30 cellular contexts compared by ENCODE assay signal in the genomic region with DNA sequence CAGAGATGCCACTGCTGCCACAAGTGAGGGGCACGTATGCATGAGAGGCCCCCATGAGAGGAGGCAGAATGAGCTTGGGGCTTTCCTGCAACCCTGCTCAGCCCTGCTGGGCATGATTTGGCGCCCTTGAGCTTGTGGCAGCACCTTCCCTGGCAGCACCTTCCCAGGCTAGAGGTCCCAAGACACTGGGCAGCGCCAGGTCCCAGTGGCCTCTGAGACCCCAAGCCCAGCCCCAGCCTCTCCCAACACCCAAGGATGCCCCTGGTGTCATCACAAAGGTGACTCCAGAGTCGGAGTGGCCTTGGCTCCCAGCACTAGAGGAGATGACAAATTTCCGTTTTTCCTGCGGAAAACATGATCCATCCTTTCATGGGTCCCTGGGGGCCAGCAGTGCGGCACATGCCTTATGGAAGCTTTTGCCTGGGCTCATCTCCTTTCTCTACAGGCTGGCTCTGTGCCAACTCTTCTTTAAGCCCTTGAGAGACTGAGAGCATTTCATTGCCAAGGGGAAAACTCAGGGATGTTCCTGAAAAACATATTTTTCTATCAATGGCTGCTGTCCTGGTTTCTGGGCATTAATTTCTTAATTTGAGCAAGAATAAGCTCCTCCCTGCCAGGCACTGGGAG.
DNase-seq lines count a peak whose midpoint lies in the region; ATAC-seq, FAIRE-seq and TF ChIP-seq lines count a peak whose summit lies in the region.
"Had no signal": no experiment of that assay in that cellular context is flagged by ENCODE, and none has a peak within 500 bp of the region (broad histone marks: within the 10 kb centered on the region; RNA-seq: fewer than 3 reads in every experiment).

No MANE protein-coding gene starts in this region.

- no peaks in the 10 kb centered on the region for H3K9me3 ChIP-seq in SK-N-SH
- no peaks in the 10 kb centered on the region for H3K9me3 ChIP-seq in K562 (replicated peaks; ENCODE audit: control insufficient read depth, insufficient read depth, low read depth, low read length)
- no peaks in the 10 kb centered on the region for H3K9me3 ChIP-seq in sigmoid colon
- H3K9me3 ChIP-seq in MG63 = no peaks in the 10 kb centered on the region
- H3K9me3 ChIP-seq in BE2C = no peaks in the 10 kb centered on the region; the same call in 1 of the 2 replicates
- H3K9me3 ChIP-seq: A549, gastroesophageal sphincter, right atrium auricular region, spleen had no signal

- TF ChIP-seq CTCF in SK-N-SH (IDR thresholded peaks at IDR 0.05) = no peak
- no peak for TF ChIP-seq CTCF in K562 (IDR thresholded peaks at IDR 0.05 in 2 of 3, conservative IDR thresholded peaks at IDR 0.05 in 1 of 3; ENCODE audit: insufficient read depth in 2 of 3, low read depth in 1 of 3, low read length in 3 of 3)
- no peak for TF ChIP-seq CTCF in sigmoid colon (IDR thresholded peaks at IDR 0.05)
- no peak for TF ChIP-seq CTCF in BE2C (IDR thresholded peaks at IDR 0.05; ENCODE audit: low read depth, low read length)

- intact Hi-C loops in K562 (cut with micrococcal nuclease) = no loop called here
- intact Hi-C loops in sigmoid colon (cut with DNase I) = no loop called here

- H3K4me3 ChIP-seq in SK-N-SH (ENCODE audit: low read depth in 2 of 2, low read length in 1 of 2) (no peak overlapping the region), K562 (no peak overlapping the region), sigmoid colon (no peak overlapping the region), MG63 (no peak overlapping the region), BE2C (ENCODE audit: low read depth, low read length) (no peak overlapping the region)
- H3K4me3 ChIP-seq: A549, gastroesophageal sphincter, GM23248, hepatocyte, lung, right atrium auricular region, SK-N-MC, spleen had no signal

- H3K9ac ChIP-seq in SK-N-SH (no peak overlapping the region), K562 (ENCODE audit: insufficient read depth in 1 of 2, low read depth in 2 of 2, low read length in 2 of 2) (no peak overlapping the region)
- H3K9ac ChIP-seq: GM23248 had no signal

- WGBS in SK-N-SH (ENCODE audit: low lambda C conversion rate) = 27% methylated on average over 5 of the region's 7 CpGs
- WGBS in K562 (ENCODE audit: insufficient coverage, low coverage, missing lambda C conversion rate) = 1% methylated on average over 7 of the region's 7 CpGs
- WGBS in sigmoid colon, 2 donors = 75 to 80% methylated on average over 7 of the region's 7 CpGs

- no peak overlapping the region; a peak in 1 of 4 replicates for H3K27ac ChIP-seq in SK-N-SH (ENCODE audit: low read depth in 2 of 2, low read length in 1 of 2)
- no peak overlapping the region for H3K27ac ChIP-seq in K562 (ENCODE audit: extremely low read depth, low read depth, low read length)
- H3K27ac ChIP-seq in sigmoid colon = no peak overlapping the region
- H3K27ac ChIP-seq: A549, gastroesophageal sphincter, GM23248, hepatocyte, right atrium auricular region, SK-N-MC, spleen had no signal

- no peak for TF ChIP-seq EP300 in SK-N-SH (IDR thresholded peaks at IDR 0.05; ENCODE audit: borderline replicate concordance in 1 of 2, low read depth in 1 of 2, low read length in 1 of 2)
- TF ChIP-seq EP300 in K562 (IDR thresholded peaks at IDR 0.05; ENCODE audit: low read length) = no peak
- no peak for TF ChIP-seq EP300 in sigmoid colon (IDR thresholded peaks at IDR 0.05)

- TF ChIP-seq RAD21 in SK-N-SH (IDR thresholded peaks at IDR 0.05; ENCODE audit: low read length) (no peak), K562 (CRISPR knock-in tag; conservative IDR thresholded peaks at IDR 0.05 in 1 of 2, IDR thresholded peaks at IDR 0.05 in 1 of 2) (no peak)

- CTCF ChIA-PET in SK-N-SH (lab: Yijun Ruan, JAX) (interaction anchor here (0.7 to 1.1 kb wide), 5 partner anchors 9 to 102 kb away, joined by 3 read pairs; no protein-coding TSS in a partner anchor), K562 (lab: Yijun Ruan, JAX; ENCODE audit: low intra/inter-chr PET ratio) (no interaction called here)

- H4K20me1 ChIP-seq in SK-N-SH (ENCODE audit: insufficient read depth) = no peaks in the 10 kb centered on the region
- H4K20me1 ChIP-seq in K562 (replicated peaks; ENCODE audit: control insufficient read depth, insufficient read depth, low read length) = no peaks in the 10 kb centered on the region

- H2AFZ ChIP-seq in SK-N-SH (ENCODE audit: low read depth) (no peak overlapping the region), K562 (ENCODE audit: low read depth, low read length) (no peak overlapping the region)
- H2AFZ ChIP-seq: GM23248, hepatocyte had no signal

- H3F3A ChIP-seq in SK-N-SH (replicated peaks; ENCODE audit: insufficient read depth) = no peaks in the 10 kb centered on the region

- in situ Hi-C loops in K562 (cut with MboI) = no loop called here

- no peaks in the 10 kb centered on the region for H3K36me3 ChIP-seq in SK-N-SH (replicated peaks in 1 of 2; ENCODE audit: control insufficient read depth in 1 of 2, insufficient read depth in 2 of 2, low read length in 1 of 2)
- H3K36me3 ChIP-seq in K562 (ENCODE audit: control insufficient read depth, insufficient read depth, low read length) = no peaks in the 10 kb centered on the region
- no peaks in the 10 kb centered on the region for H3K36me3 ChIP-seq in sigmoid colon
- H3K36me3 ChIP-seq in MG63 = no peaks in the 10 kb centered on the region
- H3K36me3 ChIP-seq in BE2C = no peaks in the 10 kb centered on the region
- H3K36me3 ChIP-seq: gastroesophageal sphincter, right atrium auricular region, spleen had no signal

- no peak for FAIRE-seq in K562 (lab: Jason Lieb, UNC)
- FAIRE-seq: A549, D721Med, endometrium had no signal

- no peaks in the 10 kb centered on the region for H3K27me3 ChIP-seq in SK-N-SH (ENCODE audit: insufficient read depth)
- peaks cover 13 to 60% of the 10 kb centered on the region in 2 experiments; a peak in 4 of 5 replicates for H3K27me3 ChIP-seq in K562 (ENCODE audit: control insufficient read depth in 2 of 2, insufficient read depth in 2 of 2, low read length in 2 of 2)
- peaks cover 0 to 6% (median under 1%) of the 10 kb centered on the region in 3 donors for H3K27me3 ChIP-seq in sigmoid colon
- H3K27me3 ChIP-seq in MG63 = 0 out of 2 replicates have a peak, but pooled peaks cover 3% of the 10 kb centered on the region
- no peaks in the 10 kb centered on the region; the same call in 1 of the 2 replicates for H3K27me3 ChIP-seq in BE2C
- H3K27me3 ChIP-seq: hepatocyte, right atrium auricular region had no signal

- BruUV-seq in K562 (replicated peaks; lab: Mats Ljungman, UMichigan) = no TSS peak

- TF ChIP-seq POLR2A in K562 (conservative IDR thresholded peaks at IDR 0.05) (no peak), sigmoid colon (IDR thresholded peaks at IDR 0.05) (no peak)

- peak; percentile 15 for DNase-seq in SK-N-SH
- peak; percentile 86 for DNase-seq in NCI-H2171 treated with DMSO at 0.1 percent for 48 hours (lab: John Stamatoyannopoulos, UW)
- DNase-seq in K562 (ENCODE audit: extremely low read depth in 1 of 4, low spot score in 3 of 4) = no peak
- DNase-seq in sigmoid colon = peak; percentile 49
- DNase-seq in MG63 = no peak
- no peak for DNase-seq in BE2C
- DNase-seq: activated CD4-positive, alpha-beta memory T cell treated with anti-CD3 and anti-CD28 coated beads for 36 hours; activated CD4-positive, alpha-beta T cell treated with anti-CD3 and anti-CD28 coated beads for 1 hour; activated naive CD4-positive, alpha-beta T cell; AML-193; CD4-positive, alpha-beta T cell; central memory CD4-positive, alpha-beta T cell; dermis blood vessel endothelial cell; GM23248; NCI-H1092 treated with DMSO at 0.1 percent for 48 hours; NCI-H187 treated with DMSO at 0.1 percent for 48 hours; PC-3; stimulated activated CD4-positive, alpha-beta T cell treated with anti-CD3 and anti-CD28 coated beads, Interleukin-2, amount 100 ng/mL, for 24 hours; stimulated activated naive CD8-positive, alpha-beta T cell treated with anti-CD3 and anti-CD28 coated beads, Interleukin-15, Interleukin-2, amounts not matched to agents 100 U/mL and 50 U/mL, for 24 hours had no signal

- no peak overlapping the region for H3K4me2 ChIP-seq in SK-N-SH
- no peak overlapping the region for H3K4me2 ChIP-seq in K562 (ENCODE audit: insufficient read depth, low read length)
- H3K4me2 ChIP-seq: A549, hepatocyte had no signal

- POLR2A ChIA-PET in SK-N-SH (lab: Yijun Ruan, JAX) = interaction anchor here (0.6 kb wide), 1 partner anchor 10 kb away, joined by 5 read pairs; no protein-coding TSS in a partner anchor
- POLR2A ChIA-PET in K562 (lab: Yijun Ruan, JAX) = interaction anchor here (0.6 kb wide), 1 partner anchor 19 kb away, joined by 3 read pairs; no protein-coding TSS in a partner anchor

- no peaks in the 10 kb centered on the region for H3K9me2 ChIP-seq in SK-N-SH

- no peaks in the 10 kb centered on the region for H3K79me2 ChIP-seq in SK-N-SH (ENCODE audit: insufficient read depth)
- no peaks in the 10 kb centered on the region for H3K79me2 ChIP-seq in K562 (ENCODE audit: control insufficient read depth, insufficient read depth, low read length)
- H3K79me2 ChIP-seq: hepatocyte had no signal

- H3K4me1 ChIP-seq in SK-N-SH (ENCODE audit: control insufficient read depth in 1 of 2, insufficient read depth in 2 of 2, low read depth in 1 of 2, low read length in 1 of 2) = peaks cover 0 to 18% of the 10 kb centered on the region in 2 experiments; a peak in 1 of 4 replicates
- no peaks in the 10 kb centered on the region for H3K4me1 ChIP-seq in K562 (replicated peaks in 1 of 2; ENCODE audit: control insufficient read depth in 2 of 2, insufficient read depth in 2 of 2, low read length in 2 of 2)
- H3K4me1 ChIP-seq in sigmoid colon = no peaks in the 10 kb centered on the region
- no peaks in the 10 kb centered on the region for H3K4me1 ChIP-seq in BE2C
- H3K4me1 ChIP-seq: A549, gastroesophageal sphincter, right atrium auricular region had no signal

- no peaks in the 10 kb centered on the region for H3K9me1 ChIP-seq in K562 (ENCODE audit: control insufficient read depth, insufficient read depth, low read length)

- ATAC-seq in SK-N-SH treated with all-trans-retinoic acid at 6 μM for 48 hours (no peak), K562 (no peak), HG02840 (IDR thresholded peaks at IDR 0.05; ENCODE audit: low FRiP score, unreplicated experiment) (no peak)
- ATAC-seq: A549; gastroesophageal sphincter; PC-3; stimulated activated naive CD8-positive, alpha-beta T cell treated with anti-CD3 and anti-CD28 coated beads, Interleukin-15, Interleukin-2, amounts not matched to agents 100 U/mL and 50 U/mL, for 24 hours had no signal

TF ChIP-seq in SK-N-SH, 30 proteins besides CTCF, POLR2A, EP300 and RAD21 (continues in another document):
- no peak for TF ChIP-seq GABPA (IDR thresholded peaks at IDR 0.05; ENCODE audit: low read depth)

TF ChIP-seq in SK-N-SH treated with all-trans-retinoic acid at 6 μM for 48 hours, 23 proteins besides CTCF, POLR2A, EP300 and RAD21 (continues in another document):
- TF ChIP-seq OSR1 (CRISPR knock-in tag; IDR thresholded peaks at IDR 0.05) = no peak

TF ChIP-seq in K562, 482 proteins besides CTCF, POLR2A, EP300 and RAD21:
- TF ChIP-seq RBFOX2 (IDR thresholded peaks at IDR 0.05; ENCODE audit: low read depth, low read length) (no peak), ZKSCAN8 (CRISPR knock-in tag; IDR thresholded peaks at IDR 0.05) (no peak), NFIX (CRISPR knock-in tag; IDR thresholded peaks at IDR 0.05; ENCODE audit: low read depth) (peak; percentile 63), ZNF384 (IDR thresholded peaks at IDR 0.05; ENCODE audit: low read depth, low read length) (no peak), NFIC (IDR thresholded peaks at IDR 0.05) (peak; percentile 82)
TF ChIP-seq in K562: peak in this region for 2.

Comparison
In these comparisons a context has a peak if more than half of its experiments do, and no peak if none do; other contexts are left out.
1. DNase-seq: peak in SK-N-SH (single experiment), NCI-H2171 treated with DMSO at 0.1 percent for 48 hours (single experiment) and sigmoid colon (single experiment); none in K562 (0 of 4), MG63 (single experiment) and BE2C (single experiment).
2. Of the 27 proteins assayed by ChIP-seq in both K562 and SK-N-SH: peak only in K562: NFIC; only in SK-N-SH: none; in both: none; in neither: 26.